Comparison of ENCODE assay signal across 9 cellular contexts in the genomic region with DNA sequence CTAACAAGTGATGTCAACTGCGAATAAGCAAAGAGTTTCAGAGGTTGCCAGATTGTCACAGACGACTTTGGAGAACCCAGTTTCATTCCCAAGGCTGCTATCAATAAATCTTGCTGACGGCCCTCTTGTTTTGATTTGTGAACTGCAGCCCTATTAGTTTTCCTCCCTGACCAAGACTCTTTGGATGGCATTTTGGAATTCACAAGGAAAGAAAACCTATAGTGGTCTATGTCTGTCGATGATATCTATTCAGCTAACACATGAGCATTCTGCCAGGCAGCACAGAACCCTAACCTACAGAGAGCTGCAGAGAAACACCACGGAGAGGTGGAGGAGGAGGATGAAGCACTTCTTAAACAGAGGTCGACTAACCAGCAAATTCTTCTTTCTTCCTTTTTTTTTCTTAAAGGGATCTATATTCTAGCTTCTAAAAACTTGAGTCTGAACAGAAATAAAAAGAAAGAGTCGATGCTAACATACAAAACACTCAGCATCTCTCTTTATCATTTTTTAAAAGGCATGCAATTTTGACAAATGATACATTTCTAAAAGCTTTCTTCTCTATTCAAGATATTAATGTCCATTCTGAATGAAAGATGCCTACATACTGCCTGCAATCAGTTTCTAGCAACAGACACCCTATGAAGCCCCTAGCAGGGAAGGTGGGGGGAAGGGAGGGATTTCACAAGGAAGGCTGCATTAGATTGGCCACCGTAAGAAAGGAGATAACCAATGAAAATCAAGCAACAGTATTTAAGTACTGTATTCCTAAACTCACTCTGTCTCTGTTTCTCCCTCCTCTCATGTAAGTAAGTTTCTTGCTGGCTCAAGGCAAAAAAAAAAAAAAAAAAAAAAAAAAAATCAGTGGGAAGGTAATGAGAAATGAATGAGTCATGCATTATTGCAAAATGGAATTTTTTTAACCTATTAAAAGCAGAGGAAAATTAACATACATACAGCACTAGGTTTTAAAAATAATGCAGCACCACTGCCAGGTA.
DNase-seq lines count a peak whose midpoint lies in the region; ATAC-seq, FAIRE-seq and TF ChIP-seq lines count a peak whose summit lies in the region.
"Had no signal": no experiment of that assay in that cellular context is flagged by ENCODE, and none has a peak within 500 bp of the region (broad histone marks: within the 10 kb centered on the region; RNA-seq: fewer than 3 reads in every experiment).

No MANE protein-coding gene starts in this region.

- peaks cover 0 to 7% of the 10 kb centered on the region in 2 donors for H3K27me3 Mint-ChIP-seq in CD4-positive, alpha-beta memory T cell
- H3K27me3 Mint-ChIP-seq in naive thymus-derived CD8-positive, alpha-beta T cell = peaks cover 0 to under 1% (median 0%) of the 10 kb centered on the region in 5 donors
- peaks cover 7% of the 10 kb centered on the region in 2 donors for H3K27me3 Mint-ChIP-seq in natural killer cell treated with Interleukin-12 subunit alpha and Interleukin-12 subunit beta and Interleukin-15 and Interleukin-18, amount 100 ng/mL, for 72 hours

- POLR2A ChIA-PET in CD4-positive, alpha-beta memory T cell (lab: Charles Lee; ENCODE audit: partially characterized antibody) = no interaction called here
- POLR2A ChIA-PET in naive thymus-derived CD8-positive, alpha-beta T cell (lab: Charles Lee) = no interaction called here

- H3K27me3 ChIP-seq in CD4-positive, alpha-beta memory T cell (ENCODE audit: insufficient read depth, low read length) = no peaks in the 10 kb centered on the region
- H3K27me3 ChIP-seq: gastrocnemius medialis had no signal

- ATAC-seq in naive thymus-derived CD8-positive, alpha-beta T cell = peak; percentile 69 to 83
- no peak for ATAC-seq in natural killer cell treated with Interleukin-12 subunit alpha and Interleukin-12 subunit beta and Interleukin-15 and Interleukin-18, amount 100 ng/mL, for 72 hours
- no peak for ATAC-seq in GM21390 (IDR thresholded peaks at IDR 0.05; ENCODE audit: unreplicated experiment)

- no peaks in the 10 kb centered on the region for H3K36me3 ChIP-seq in CD4-positive, alpha-beta memory T cell (ENCODE audit: insufficient read depth, low read length)
- H3K36me3 ChIP-seq: gastrocnemius medialis had no signal

- no peaks in the 10 kb centered on the region for H3K9me3 Mint-ChIP-seq in CD4-positive, alpha-beta memory T cell
- no peaks in the 10 kb centered on the region for H3K9me3 Mint-ChIP-seq in naive thymus-derived CD8-positive, alpha-beta T cell
- no peaks in the 10 kb centered on the region for H3K9me3 Mint-ChIP-seq in natural killer cell treated with Interleukin-12 subunit alpha and Interleukin-12 subunit beta and Interleukin-15 and Interleukin-18, amount 100 ng/mL, for 72 hours

- no peaks in the 10 kb centered on the region for H3K9me3 ChIP-seq in CD4-positive, alpha-beta memory T cell (ENCODE audit: control insufficient read depth in 1 of 2, low read length in 2 of 2)
- H3K9me3 ChIP-seq: gastrocnemius medialis had no signal

- intact Hi-C loops in CD4-positive, alpha-beta memory T cell (cut with micrococcal nuclease) = no loop called here

- peak in 3 of 5 donors; percentile 9 to 28 (median 14) for DNase-seq in CD4-positive, alpha-beta memory T cell
- peak; percentile 53 for DNase-seq in NCI-H446 treated with DMSO at 0.1 percent for 48 hours (lab: John Stamatoyannopoulos, UW)
- peak in 2 of 10 donors; percentile 6 to 20 for DNase-seq in naive thymus-derived CD8-positive, alpha-beta T cell
- DNase-seq in natural killer cell treated with Interleukin-12 subunit alpha and Interleukin-12 subunit beta and Interleukin-15 and Interleukin-18, amount 100 ng/mL, for 72 hours (ENCODE audit: low spot score) = no peak
- DNase-seq in activated naive CD4-positive, alpha-beta T cell (lab: John Stamatoyannopoulos, UW) = no peak
- DNase-seq in GM10266 (ENCODE audit: extremely low spot score) = no peak
- DNase-seq: gastrocnemius medialis had no signal

- peak overlapping the region; percentile 1 to 71 (median 63) for H3K4me3 Mint-ChIP-seq in CD4-positive, alpha-beta memory T cell
- H3K4me3 Mint-ChIP-seq in naive thymus-derived CD8-positive, alpha-beta T cell = peak overlapping the region in 8 of 10 donors; percentile 11 to 78 (median 40)
- no peak overlapping the region for H3K4me3 Mint-ChIP-seq in natural killer cell treated with Interleukin-12 subunit alpha and Interleukin-12 subunit beta and Interleukin-15 and Interleukin-18, amount 100 ng/mL, for 72 hours

- peaks cover 0 to 5% (median 0%) of the 10 kb centered on the region in 4 donors for H3K4me1 Mint-ChIP-seq in CD4-positive, alpha-beta memory T cell
- peaks cover 0 to 23% (median 5%) of the 10 kb centered on the region in 4 donors for H3K4me1 Mint-ChIP-seq in naive thymus-derived CD8-positive, alpha-beta T cell
- H3K4me1 Mint-ChIP-seq in natural killer cell treated with Interleukin-12 subunit alpha and Interleukin-12 subunit beta and Interleukin-15 and Interleukin-18, amount 100 ng/mL, for 72 hours (ENCODE audit: low read depth in 2 of 2) = peaks cover 0 to 5% of the 10 kb centered on the region in 2 donors

- no peak for TF ChIP-seq CTCF in GM10266 (IDR thresholded peaks at IDR 0.05; ENCODE audit: control insufficient read depth, insufficient read depth, low read depth, missing control alignments)

- no peaks in the 10 kb centered on the region for H3K36me3 Mint-ChIP-seq in CD4-positive, alpha-beta memory T cell
- H3K36me3 Mint-ChIP-seq in naive thymus-derived CD8-positive, alpha-beta T cell = no peaks in the 10 kb centered on the region
- no peaks in the 10 kb centered on the region for H3K36me3 Mint-ChIP-seq in natural killer cell treated with Interleukin-12 subunit alpha and Interleukin-12 subunit beta and Interleukin-15 and Interleukin-18, amount 100 ng/mL, for 72 hours

- peak; percentile 78 for FAIRE-seq in endometrium (lab: Jason Lieb, UNC)

- peaks cover 10% of the 10 kb centered on the region for H3K4me1 ChIP-seq in CD4-positive, alpha-beta memory T cell (ENCODE audit: insufficient read depth, low read length)
- H3K4me1 ChIP-seq: gastrocnemius medialis had no signal

- H3K27ac ChIP-seq in CD4-positive, alpha-beta memory T cell (ENCODE audit: low read depth, low read length) = no peak overlapping the region
- H3K27ac ChIP-seq: gastrocnemius medialis had no signal

- H3K4me3 ChIP-seq in CD4-positive, alpha-beta memory T cell (ENCODE audit: low read length in 2 of 2) = no peak overlapping the region

- CTCF ChIA-PET in CD4-positive, alpha-beta memory T cell (lab: Charles Lee; ENCODE audit: partially characterized antibody) = interaction anchor here (0.7 to 0.8 kb wide), 3 partner anchors 27 to 247 kb away, joined by 3 read pairs; no protein-coding TSS in a partner anchor

- H3K27ac Mint-ChIP-seq in CD4-positive, alpha-beta memory T cell = peak overlapping the region in 4 of 7 donors; percentile 53 to 61 (median 57)
- H3K27ac Mint-ChIP-seq in naive thymus-derived CD8-positive, alpha-beta T cell = peak overlapping the region in 3 of 10 donors; percentile 5 to 66 (median 37)
- H3K27ac Mint-ChIP-seq in natural killer cell treated with Interleukin-12 subunit alpha and Interleukin-12 subunit beta and Interleukin-15 and Interleukin-18, amount 100 ng/mL, for 72 hours = no peak overlapping the region

Comparison
In these comparisons a context has a peak if more than half of its experiments do, and no peak if none do; other contexts are left out.
1. DNase-seq: peak in CD4-positive, alpha-beta memory T cell (3 of 5) and NCI-H446 treated with DMSO at 0.1 percent for 48 hours (single experiment); none in natural killer cell treated with Interleukin-12 subunit alpha and Interleukin-12 subunit beta and Interleukin-15 and Interleukin-18, amount 100 ng/mL, for 72 hours (single experiment), activated naive CD4-positive, alpha-beta T cell (0 of 4) and GM10266 (single experiment).
2. H3K27ac Mint-ChIP-seq: peak in CD4-positive, alpha-beta memory T cell (4 of 7); none in natural killer cell treated with Interleukin-12 subunit alpha and Interleukin-12 subunit beta and Interleukin-15 and Interleukin-18, amount 100 ng/mL, for 72 hours (0 of 2).
3. ATAC-seq: peak in naive thymus-derived CD8-positive, alpha-beta T cell (2 of 2); none in natural killer cell treated with Interleukin-12 subunit alpha and Interleukin-12 subunit beta and Interleukin-15 and Interleukin-18, amount 100 ng/mL, for 72 hours (0 of 2) and GM21390 (single experiment).